17 cellular contexts compared by ENCODE assay signal in genomic region chr11:64369440-64370135, GRCh38. TPM values are rescaled to one million over a fixed set of nuclear protein-coding genes. Genes with fewer than 3 reads are reported as not detected.
DNase-seq lines count a peak whose midpoint lies in the region; ATAC-seq and TF ChIP-seq lines count a peak whose summit lies in the region.
"Had no signal": no experiment of that assay in that cellular context is flagged by ENCODE, and none has a peak within 500 bp of the region (broad histone marks: within the 10 kb centered on the region; RNA-seq: fewer than 3 reads in every experiment).

No MANE protein-coding gene starts in this region.

- peaks cover 12% of the 10 kb centered on the region for H3K4me1 Mint-ChIP-seq in stimulated activated memory B cell treated with anti-CD40 and anti-IgM and Interleukin-4, amounts not matched to agents 10 μg/mL and 1 μg/mL and 100 μg/mL, for 72 hours

- H3K27me3 ChIP-seq in DND-41 (ENCODE audit: insufficient read depth, low read length, poor library complexity): no peaks in the 10 kb centered on the region
- no peaks in the 10 kb centered on the region for H3K27me3 ChIP-seq in H7 (ENCODE audit: control insufficient read depth, insufficient read depth, low read length)
- H3K27me3 ChIP-seq: SJSA1 had no signal

- no peaks in the 10 kb centered on the region for H3K27me3 Mint-ChIP-seq in stimulated activated memory B cell treated with anti-CD40 and anti-IgM and Interleukin-4, amounts not matched to agents 10 μg/mL and 1 μg/mL and 100 μg/mL, for 72 hours
- H3K27me3 Mint-ChIP-seq: B cell had no signal

- H3K4me3 Mint-ChIP-seq in stimulated activated memory B cell treated with anti-CD40 and anti-IgM and Interleukin-4, amounts not matched to agents 10 μg/mL and 1 μg/mL and 100 μg/mL, for 72 hours: no peak overlapping the region
- H3K4me3 Mint-ChIP-seq: B cell; CD8-positive, alpha-beta memory T cell had no signal

- ATAC-seq in DND-41 (ENCODE audit: insufficient read depth, low read depth): no peak
- ATAC-seq in stimulated activated memory B cell treated with anti-CD40 and anti-IgM and Interleukin-4, amounts not matched to agents 10 μg/mL and 1 μg/mL and 100 μg/mL, for 72 hours: peak; percentile 43

- H3K4me2 ChIP-seq in DND-41 (ENCODE audit: insufficient read depth, low read length): no peak overlapping the region

- no peaks in the 10 kb centered on the region for H3K9me3 ChIP-seq in DND-41 (ENCODE audit: insufficient read depth, low read length, severe bottlenecking)

- H3K4me1 ChIP-seq in DND-41 (ENCODE audit: insufficient read depth, low read length): no peaks in the 10 kb centered on the region

- H3K36me3 ChIP-seq in DND-41 (ENCODE audit: insufficient read depth, low read length) (peaks cover 44% of the 10 kb centered on the region), H7 (replicated peaks; ENCODE audit: control insufficient read depth, insufficient read depth, low read length) (peaks cover 8% of the 10 kb centered on the region)

- H3K4me3 ChIP-seq in DND-41 (ENCODE audit: low read depth in 1 of 2, low read length in 2 of 2) (no peak overlapping the region), H7 (ENCODE audit: insufficient read depth, low read depth, low read length) (no peak overlapping the region), choroid plexus epithelial cell (ENCODE audit: low read depth, low read length) (no peak overlapping the region)
- H3K4me3 ChIP-seq: SJSA1 had no signal

- 0 out of 2 replicates have a peak, but pooled peaks cover 3% of the 10 kb centered on the region for H4K20me1 ChIP-seq in DND-41 (ENCODE audit: insufficient read depth, low read length)

- no peak overlapping the region for H2AFZ ChIP-seq in DND-41 (ENCODE audit: low read depth, low read length)

- no peak overlapping the region for H3K27ac ChIP-seq in DND-41 (ENCODE audit: low read length)
- H3K27ac ChIP-seq: SJSA1 had no signal

- H3K27ac Mint-ChIP-seq in stimulated activated memory B cell treated with anti-CD40 and anti-IgM and Interleukin-4, amounts not matched to agents 10 μg/mL and 1 μg/mL and 100 μg/mL, for 72 hours: no peak overlapping the region
- H3K27ac Mint-ChIP-seq: B cell had no signal

- no peaks in the 10 kb centered on the region for H3K9me3 Mint-ChIP-seq in stimulated activated memory B cell treated with anti-CD40 and anti-IgM and Interleukin-4, amounts not matched to agents 10 μg/mL and 1 μg/mL and 100 μg/mL, for 72 hours
- H3K9me3 Mint-ChIP-seq: CD8-positive, alpha-beta memory T cell had no signal

- no peak overlapping the region for H3K9ac ChIP-seq in DND-41 (ENCODE audit: low read depth, low read length)

- peak; percentile 35 for TF ChIP-seq CTCF in DND-41 (IDR thresholded peaks at IDR 0.05; ENCODE audit: borderline replicate concordance, extremely low read depth, low read length, poor library complexity, severe bottlenecking)
- TF ChIP-seq CTCF in choroid plexus epithelial cell (conservative IDR thresholded peaks at IDR 0.05; ENCODE audit: low read depth, low read length): peak; percentile 22

- H3K36me3 Mint-ChIP-seq in stimulated activated memory B cell treated with anti-CD40 and anti-IgM and Interleukin-4, amounts not matched to agents 10 μg/mL and 1 μg/mL and 100 μg/mL, for 72 hours: peaks cover 47% of the 10 kb centered on the region

- no peaks in the 10 kb centered on the region for H3K79me2 ChIP-seq in DND-41 (ENCODE audit: insufficient read depth, low read length)

- no peak for DNase-seq in DND-41
- peak; percentile 72 for DNase-seq in H7
- no peak for DNase-seq in choroid plexus epithelial cell (ENCODE audit: low read depth)
- no peak for DNase-seq in GDM1 (lab: John Stamatoyannopoulos, UW)
- DNase-seq in stimulated activated naive CD4-positive, alpha-beta T cell (lab: John Stamatoyannopoulos, UW): no peak
- no peak for DNase-seq in stimulated activated CD4-positive, alpha-beta T cell treated with anti-CD3 and anti-CD28 coated beads, Interleukin-15, amount 100 ng/mL, for 24 hours
- DNase-seq: CD8-positive, alpha-beta memory T cell; HCEC 1CT; KBM-7; NCI-H1436; NCI-H2029; NCI-H2171; NCI-H446; NCI-H748 treated with DMSO at 0.1 percent for 48 hours had no signal

RNA-seq across cellular contexts. Expression of gene RPS6KA4, which starts 10.6 kb away (rescaled TPM):
- 16.0 and 17.6 TPM in 2 replicates for total RNA-seq in H7 (2014; rRNA removed; shearing (Covaris generic))

RNA-seq across cellular contexts. Expression of gene CCDC88B, which starts 29.6 kb away (rescaled TPM):
- 7.7 and 9.9 TPM in 2 replicates for total RNA-seq in H7 (2014; rRNA removed; shearing (Covaris generic))

RNA-seq across cellular contexts. Expression of gene PRDX5, which starts 51.7 kb away (rescaled TPM):
- 272 and 303 TPM in 2 replicates for total RNA-seq in H7 (2014; rRNA removed; shearing (Covaris generic))

RNA-seq across cellular contexts. Expression of gene TRMT112, which starts 52.2 kb away (rescaled TPM):
- 261 and 314 TPM in 2 replicates for total RNA-seq in H7 (2014; rRNA removed; shearing (Covaris generic))
